Comparison of ENCODE assay signal across 22 cellular contexts in genomic region chr1:64236584-64236983, GRCh38. TPM values are rescaled to one million over a fixed set of nuclear protein-coding genes. Genes with fewer than 3 reads are reported as not detected.
DNase-seq lines count a peak whose midpoint lies in the region; TF ChIP-seq lines count a peak whose summit lies in the region.
"Had no signal": no experiment of that assay in that cellular context is flagged by ENCODE, and none has a peak within 500 bp of the region (broad histone marks: within the 10 kb centered on the region; RNA-seq: fewer than 3 reads in every experiment).

No MANE protein-coding gene starts in this region.

- peak; percentile 23 for DNase-seq in DMS53 (lab: John Stamatoyannopoulos, UW)
- DNase-seq in DMS53 treated with DMSO at 0.1 percent for 48 hours (lab: John Stamatoyannopoulos, UW; ENCODE audit: unreplicated experiment) = no peak
- DNase-seq in ELF-1 (ENCODE audit: low read depth, low spot score) = peak; percentile 9
- DNase-seq in NCI-H69 (lab: John Stamatoyannopoulos, UW) = peak; percentile 88
- DNase-seq in mesendoderm = no peak
- no peak for DNase-seq in activated CD4-positive, alpha-beta T cell treated with anti-CD3 and anti-CD28 coated beads, Interleukin-2, amount 10 ng/mL, durations not matched to agents 24 days and 14 days
- no peak for DNase-seq in hepatocyte (ENCODE audit: low spot score)
- DNase-seq: 8988T; ACHN; BE2C; CD4-positive, alpha-beta T cell; CD8-positive, alpha-beta memory T cell; DMS 273 treated with DMSO at 0.1 percent for 48 hours; DMS79 treated with DMSO at 0.1 percent for 48 hours; GM23248; H7; HCEC 1CT had no signal

- no peak overlapping the region for H2AFZ ChIP-seq in hepatocyte
- H2AFZ ChIP-seq: GM23248 had no signal

- peak overlapping the region; percentile 45 for H2BK15ac ChIP-seq in mesendoderm (replicated peaks; ENCODE audit: low read depth)

- no CpG with 5 or more reads among the region's 1 CpG for WGBS in mesendoderm (ENCODE audit: extremely low coverage, insufficient coverage, low lambda C conversion rate)
- WGBS in hepatocyte (ENCODE audit: low lambda C conversion rate, missing lambda C conversion rate) = 19% methylated on average over 1 of the region's 1 CpG

- H3K9me2 ChIP-seq in hepatocyte (replicated peaks; ENCODE audit: insufficient read depth) = no peaks in the 10 kb centered on the region

- H3K36me3 ChIP-seq in mesendoderm (ENCODE audit: control insufficient read depth, insufficient read depth, low read length) = no peaks in the 10 kb centered on the region
- H3K36me3 ChIP-seq in hepatocyte (replicated peaks; ENCODE audit: insufficient read depth, low read depth) = no peaks in the 10 kb centered on the region
- H3K36me3 ChIP-seq: BE2C; BLaER1 treated with 17β-estradiol and CSF1 and Interleukin-3, amounts not matched to agents 10 nM and 100 nM had no signal

- no peak overlapping the region for H4K5ac ChIP-seq in mesendoderm (ENCODE audit: low read length)

- H3K4me2 ChIP-seq in mesendoderm (ENCODE audit: low read length) (no peak overlapping the region), hepatocyte (no peak overlapping the region)
- H3K4me2 ChIP-seq: A549 had no signal

- H3K4me1 Mint-ChIP-seq in activated CD4-positive, alpha-beta T cell treated with anti-CD3 and anti-CD28 coated beads, Interleukin-2, amount 10 ng/mL, durations not matched to agents 24 days and 14 days = no peaks in the 10 kb centered on the region
- H3K4me1 Mint-ChIP-seq: CD8-positive, alpha-beta memory T cell had no signal

- H3K56ac ChIP-seq in mesendoderm (ENCODE audit: low read length) = no peak overlapping the region

- H3K9ac ChIP-seq in mesendoderm (ENCODE audit: low read length) = no peak overlapping the region
- H3K9ac ChIP-seq: BLaER1 treated with 17β-estradiol and CSF1 and Interleukin-3, amounts not matched to agents 10 nM and 100 nM; GM23248 had no signal

- H3K4me3 ChIP-seq in mesendoderm (ENCODE audit: low read length) = no peak overlapping the region
- no peak overlapping the region for H3K4me3 ChIP-seq in hepatocyte
- H3K4me3 ChIP-seq: A549; BLaER1 treated with 17β-estradiol and CSF1 and Interleukin-3, amounts not matched to agents 10 nM and 100 nM; GM23248 had no signal

- no peak overlapping the region for H3K27ac Mint-ChIP-seq in activated CD4-positive, alpha-beta T cell treated with anti-CD3 and anti-CD28 coated beads, Interleukin-2, amount 10 ng/mL, durations not matched to agents 24 days and 14 days
- H3K27ac Mint-ChIP-seq: CD14-positive monocyte; CD4-positive, alpha-beta T cell; CD8-positive, alpha-beta memory T cell had no signal

- no peak overlapping the region for H3K27ac ChIP-seq in mesendoderm (ENCODE audit: low read depth, low read length)
- no peak overlapping the region for H3K27ac ChIP-seq in hepatocyte
- H3K27ac ChIP-seq: A549; BLaER1 treated with 17β-estradiol and CSF1 and Interleukin-3, amounts not matched to agents 10 nM and 100 nM; GM23248 had no signal

- intact Hi-C loops in activated CD4-positive, alpha-beta T cell treated with anti-CD3 and anti-CD28 coated beads, Interleukin-2, amount 10 ng/mL, durations not matched to agents 24 days and 14 days (cut with micrococcal nuclease) = no loop called here

- H3K18ac ChIP-seq in mesendoderm (ENCODE audit: low read length) = peak overlapping the region; percentile 5

- H3K79me2 ChIP-seq in mesendoderm (ENCODE audit: control insufficient read depth, insufficient read depth, low read length) (no peaks in the 10 kb centered on the region), hepatocyte (no peaks in the 10 kb centered on the region)

- H3K36me3 Mint-ChIP-seq in activated CD4-positive, alpha-beta T cell treated with anti-CD3 and anti-CD28 coated beads, Interleukin-2, amount 10 ng/mL, durations not matched to agents 24 days and 14 days (ENCODE audit: low read depth) = no peaks in the 10 kb centered on the region
- H3K36me3 Mint-ChIP-seq: CD14-positive monocyte; CD8-positive, alpha-beta memory T cell had no signal

- no peak overlapping the region for H2BK5ac ChIP-seq in mesendoderm (ENCODE audit: low read length)

- no peak overlapping the region for H4K8ac ChIP-seq in mesendoderm (ENCODE audit: low read depth, low read length)

- H3K9me3 Mint-ChIP-seq in activated CD4-positive, alpha-beta T cell treated with anti-CD3 and anti-CD28 coated beads, Interleukin-2, amount 10 ng/mL, durations not matched to agents 24 days and 14 days = no peaks in the 10 kb centered on the region
- H3K9me3 Mint-ChIP-seq: CD4-positive, alpha-beta T cell; CD8-positive, alpha-beta memory T cell had no signal

- no peaks in the 10 kb centered on the region for H4K20me1 ChIP-seq in hepatocyte (ENCODE audit: insufficient read depth, poor library complexity, severe bottlenecking)
- H4K20me1 ChIP-seq: BLaER1 treated with 17β-estradiol and CSF1 and Interleukin-3, amounts not matched to agents 10 nM and 100 nM had no signal

- H3K4me1 ChIP-seq in mesendoderm (ENCODE audit: control insufficient read depth, low read depth, low read length) = no peaks in the 10 kb centered on the region
- H3K4me1 ChIP-seq in hepatocyte (ENCODE audit: insufficient read depth) = no peaks in the 10 kb centered on the region
- H3K4me1 ChIP-seq: A549, BE2C had no signal

- H3K9me3 ChIP-seq in hepatocyte (ENCODE audit: low read depth) = no peaks in the 10 kb centered on the region
- H3K9me3 ChIP-seq: A549; BE2C; BLaER1 treated with 17β-estradiol and CSF1 and Interleukin-3, amounts not matched to agents 10 nM and 100 nM had no signal

- no peak for TF ChIP-seq CTCF in hepatocyte (IDR thresholded peaks at IDR 0.05; ENCODE audit: poor library complexity)

- H2AK5ac ChIP-seq in mesendoderm (ENCODE audit: low read length) = no peak overlapping the region

- H3K79me1 ChIP-seq in mesendoderm (ENCODE audit: low read length) = no peaks in the 10 kb centered on the region

- H3K4me3 Mint-ChIP-seq in activated CD4-positive, alpha-beta T cell treated with anti-CD3 and anti-CD28 coated beads, Interleukin-2, amount 10 ng/mL, durations not matched to agents 24 days and 14 days = no peak overlapping the region
- H3K4me3 Mint-ChIP-seq: CD14-positive monocyte; CD4-positive, alpha-beta T cell; CD8-positive, alpha-beta memory T cell had no signal

- H3K23ac ChIP-seq in mesendoderm (ENCODE audit: low read length) = no peak overlapping the region

- peaks cover 23% of the 10 kb centered on the region for H3K27me3 Mint-ChIP-seq in activated CD4-positive, alpha-beta T cell treated with anti-CD3 and anti-CD28 coated beads, Interleukin-2, amount 10 ng/mL, durations not matched to agents 24 days and 14 days

- no peaks in the 10 kb centered on the region for H3K27me3 ChIP-seq in mesendoderm (ENCODE audit: insufficient read depth, low read length, poor library complexity)
- no peaks in the 10 kb centered on the region for H3K27me3 ChIP-seq in hepatocyte
- H3K27me3 ChIP-seq: BE2C; BLaER1 treated with 17β-estradiol and CSF1 and Interleukin-3, amounts not matched to agents 10 nM and 100 nM had no signal

- no peak overlapping the region for H2BK120ac ChIP-seq in mesendoderm (ENCODE audit: low read depth, low read length)

- no peak overlapping the region for H3K4ac ChIP-seq in mesendoderm (ENCODE audit: low read depth, low read length)

RNA-seq across cellular contexts. Expression of gene UBE2U, which starts 33.2 kb away (rescaled TPM):
- polyA plus RNA-seq in mesendoderm (2013, experiment 1 of 2) = not detected
- polyA plus RNA-seq in mesendoderm (2013, experiment 2 of 2) = not detected
- total RNA-seq in activated CD4-positive, alpha-beta T cell treated with anti-CD3 and anti-CD28 coated beads, Interleukin-2, amount 10 ng/mL, durations not matched to agents 24 days and 14 days = not detected in 2 replicates
- not detected in 2 replicates for total RNA-seq in hepatocyte
- 0.21 TPM in 1 of 2 replicates, not detected in the other for polyA plus RNA-seq in hepatocyte
- total RNA-seq: CD4-positive, alpha-beta T cell; CD8-positive, alpha-beta memory T cell; Daoy; GM23248; H1; H7 had no signal
- polyA plus RNA-seq: A549; CD14-positive monocyte; CD8-positive, alpha-beta memory T cell; GM23248; H1 had no signal

Comparison
In these comparisons a context has a peak if more than half of its experiments do, and no peak if none do; other contexts are left out.
1. DNase-seq: peak in DMS53 (single experiment), ELF-1 (single experiment) and NCI-H69 (single experiment); none in DMS53 treated with DMSO at 0.1 percent for 48 hours (single experiment), mesendoderm (single experiment), activated CD4-positive, alpha-beta T cell treated with anti-CD3 and anti-CD28 coated beads, Interleukin-2, amount 10 ng/mL, durations not matched to agents 24 days and 14 days (single experiment) and hepatocyte (single experiment).